Comparison of ENCODE assay signal across 17 cellular contexts in the genomic region with DNA sequence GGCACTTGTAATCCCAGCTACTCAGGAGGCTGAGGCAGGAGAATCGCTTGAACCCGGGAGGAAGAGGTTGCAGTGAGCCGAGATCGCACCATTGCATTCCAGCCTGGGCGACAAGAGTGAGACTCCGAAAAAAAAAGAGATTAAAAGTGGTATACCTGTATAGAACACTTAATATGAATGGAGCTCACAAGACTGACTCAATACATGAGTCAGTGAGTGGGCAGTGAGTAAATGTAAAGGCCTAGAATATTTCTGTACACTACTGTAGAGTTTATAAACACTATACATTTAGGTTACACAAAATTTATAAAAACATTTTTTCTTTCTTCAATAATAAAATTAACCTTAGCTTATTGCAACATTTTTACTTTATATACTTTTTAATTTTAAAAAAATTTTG.
DNase-seq lines count a peak whose midpoint lies in the region; ATAC-seq, FAIRE-seq and TF ChIP-seq lines count a peak whose summit lies in the region.
"Had no signal": no experiment of that assay in that cellular context is flagged by ENCODE, and none has a peak within 500 bp of the region (broad histone marks: within the 10 kb centered on the region; RNA-seq: fewer than 3 reads in every experiment).

No MANE protein-coding gene starts in this region.

- peak overlapping the region; percentile 70 for H3K27ac Mint-ChIP-seq in MCF 10A (ENCODE audit: low read depth, unreplicated experiment)
- no peak overlapping the region for H3K27ac Mint-ChIP-seq in stimulated activated effector memory CD8-positive, alpha-beta T cell treated with anti-CD3 and anti-CD28 coated beads, Interleukin-12 subunit alpha, Interleukin-12 subunit beta, amount 100 ng/mL, for 72 hours

- H2AFZ ChIP-seq in endothelial cell of umbilical vein (ENCODE audit: low read depth, low read length) = no peak overlapping the region

- H3K27me3 ChIP-seq in breast epithelium (no peaks in the 10 kb centered on the region), RWPE2 (ENCODE audit: insufficient read depth, poor library complexity, severe bottlenecking) (no peaks in the 10 kb centered on the region), endothelial cell of umbilical vein (ENCODE audit: control insufficient read depth in 2 of 2, insufficient read depth in 2 of 2, low read length in 2 of 2) (no peaks in the 10 kb centered on the region), sigmoid colon (no peaks in the 10 kb centered on the region)
- H3K27me3 ChIP-seq: MG63, SJCRH30 had no signal

- no peak overlapping the region for H3K9ac ChIP-seq in endothelial cell of umbilical vein (replicated peaks; ENCODE audit: extremely low read depth, insufficient read depth, low read length)
- H3K9ac ChIP-seq: KMS-11 had no signal

- H3K27ac ChIP-seq in breast epithelium = no peak overlapping the region
- H3K27ac ChIP-seq in RWPE2 (ENCODE audit: poor library complexity, severe bottlenecking) = no peak overlapping the region
- H3K27ac ChIP-seq in endothelial cell of umbilical vein (ENCODE audit: insufficient read depth, low read depth, low read length) = no peak overlapping the region
- no peak overlapping the region for H3K27ac ChIP-seq in sigmoid colon
- no peak overlapping the region for H3K27ac ChIP-seq in caudate nucleus (ENCODE audit: low read depth, low read length)
- H3K27ac ChIP-seq: C4-2B, KMS-11, SJCRH30 had no signal

- H3K36me3 Mint-ChIP-seq in MCF 10A (ENCODE audit: insufficient read depth, unreplicated experiment) = peaks cover 5% of the 10 kb centered on the region
- H3K36me3 Mint-ChIP-seq in stimulated activated effector memory CD8-positive, alpha-beta T cell treated with anti-CD3 and anti-CD28 coated beads, Interleukin-12 subunit alpha, Interleukin-12 subunit beta, amount 100 ng/mL, for 72 hours = peaks cover 21% of the 10 kb centered on the region

- no peaks in the 10 kb centered on the region for H3K27me3 Mint-ChIP-seq in MCF 10A (ENCODE audit: insufficient read depth, unreplicated experiment)

- peak; percentile 56 for DNase-seq in MCF 10A (ENCODE audit: unreplicated experiment)
- DNase-seq in breast epithelium (ENCODE audit: low spot score in 2 of 2) = no peak
- no peak for DNase-seq in RWPE2 (ENCODE audit: low spot score)
- no peak for DNase-seq in endothelial cell of umbilical vein (ENCODE audit: low read depth, low spot score)
- no peak for DNase-seq in stimulated activated effector memory CD8-positive, alpha-beta T cell treated with anti-CD3 and anti-CD28 coated beads, Interleukin-12 subunit alpha, Interleukin-12 subunit beta, amount 100 ng/mL, for 72 hours (ENCODE audit: low spot score in 2 of 2)
- DNase-seq in sigmoid colon = no peak
- DNase-seq in caudate nucleus (lab: John Stamatoyannopoulos, UW) = no peak
- DNase-seq in T-helper 9 cell = no peak
- DNase-seq: COR-L47, MG63, NCI-H1092 treated with DMSO at 0.1 percent for 48 hours, NCI-H1694 treated with DMSO at 0.1 percent for 48 hours, NCI-H510A, NCI-H82, SJCRH30 had no signal

- BruUV-seq in MCF 10A (replicated peaks; lab: Mats Ljungman, UMichigan) (no TSS peak), endothelial cell of umbilical vein (replicated peaks; lab: Mats Ljungman, UMichigan) (no TSS peak)

- no peaks in the 10 kb centered on the region for H3K4me1 ChIP-seq in breast epithelium
- peaks cover 6% of the 10 kb centered on the region for H3K4me1 ChIP-seq in RWPE2 (ENCODE audit: insufficient read depth, poor library complexity, severe bottlenecking)
- no peaks in the 10 kb centered on the region for H3K4me1 ChIP-seq in endothelial cell of umbilical vein (ENCODE audit: control insufficient read depth, extremely low read depth, insufficient read depth, low read length)
- no peaks in the 10 kb centered on the region for H3K4me1 ChIP-seq in sigmoid colon
- H3K4me1 ChIP-seq: SJCRH30 had no signal

- TF ChIP-seq POLR2A in breast epithelium (IDR thresholded peaks at IDR 0.05) (no peak), endothelial cell of umbilical vein (IDR thresholded peaks at IDR 0.05; ENCODE audit: low read depth, low read length) (no peak), sigmoid colon (IDR thresholded peaks at IDR 0.05) (no peak)

- ATAC-seq in RWPE2 (ENCODE audit: low read depth) = peak; percentile 98
- ATAC-seq in stimulated activated effector memory CD8-positive, alpha-beta T cell treated with anti-CD3 and anti-CD28 coated beads, Interleukin-12 subunit alpha, Interleukin-12 subunit beta, amount 100 ng/mL, for 72 hours = peak; percentile 54

- CTCF ChIA-PET in MCF 10A (lab: Yijun Ruan, JAX) = interaction anchor here (0.7 kb wide), 1 partner anchor 8 kb away, joined by 5 read pairs; no protein-coding TSS in a partner anchor
- CTCF ChIA-PET in endothelial cell of umbilical vein (lab: Charles Lee) = no interaction called here

- H3K4me3 Mint-ChIP-seq in MCF 10A (ENCODE audit: unreplicated experiment) = no peak overlapping the region
- no peak overlapping the region for H3K4me3 Mint-ChIP-seq in stimulated activated effector memory CD8-positive, alpha-beta T cell treated with anti-CD3 and anti-CD28 coated beads, Interleukin-12 subunit alpha, Interleukin-12 subunit beta, amount 100 ng/mL, for 72 hours

- H3K9me3 Mint-ChIP-seq in MCF 10A (ENCODE audit: unreplicated experiment) = no peaks in the 10 kb centered on the region
- H3K9me3 Mint-ChIP-seq in stimulated activated effector memory CD8-positive, alpha-beta T cell treated with anti-CD3 and anti-CD28 coated beads, Interleukin-12 subunit alpha, Interleukin-12 subunit beta, amount 100 ng/mL, for 72 hours = peaks cover 4% of the 10 kb centered on the region

- POLR2A ChIA-PET in MCF 10A (lab: Yijun Ruan, JAX) (interaction anchor here (0.7 kb wide), 1 partner anchor 15 kb away, joined by 4 read pairs; no protein-coding TSS in a partner anchor), endothelial cell of umbilical vein (lab: Charles Lee) (no interaction called here)

- no peaks in the 10 kb centered on the region for H4K20me1 ChIP-seq in endothelial cell of umbilical vein (replicated peaks; ENCODE audit: control insufficient read depth, extremely low read depth, insufficient read depth, low read length)

- 94 to 96% methylated on average over 6 of the region's 6 CpGs for WGBS in sigmoid colon, 2 donors

- TF ChIP-seq CTCF in MCF 10A (IDR thresholded peaks at IDR 0.05; ENCODE audit: unreplicated experiment) = no peak
- no peak for TF ChIP-seq CTCF in breast epithelium (IDR thresholded peaks at IDR 0.05)
- no peak for TF ChIP-seq CTCF in RWPE2 (IDR thresholded peaks at IDR 0.05; ENCODE audit: poor library complexity, severe bottlenecking)
- TF ChIP-seq CTCF in endothelial cell of umbilical vein (IDR thresholded peaks at IDR 0.05; ENCODE audit: extremely low read depth in 1 of 2, insufficient read depth in 1 of 2, low read depth in 1 of 2, low read length in 2 of 2) = no peak
- TF ChIP-seq CTCF in sigmoid colon (IDR thresholded peaks at IDR 0.05) = no peak

- no peak for FAIRE-seq in endothelial cell of umbilical vein (lab: Jason Lieb, UNC)

- H3K4me2 ChIP-seq in endothelial cell of umbilical vein (ENCODE audit: insufficient read depth, low read length) = no peak overlapping the region
- H3K4me2 ChIP-seq: KMS-11 had no signal

- no peaks in the 10 kb centered on the region for H3K4me1 Mint-ChIP-seq in MCF 10A (ENCODE audit: insufficient read depth, unreplicated experiment)
- no peaks in the 10 kb centered on the region for H3K4me1 Mint-ChIP-seq in stimulated activated effector memory CD8-positive, alpha-beta T cell treated with anti-CD3 and anti-CD28 coated beads, Interleukin-12 subunit alpha, Interleukin-12 subunit beta, amount 100 ng/mL, for 72 hours

- no peak for TF ChIP-seq EP300 in sigmoid colon (IDR thresholded peaks at IDR 0.05)

- dilution Hi-C loops in endothelial cell of umbilical vein (cut with MboI; ENCODE audit: extremely low pct_ligation_motif_present, low sequenced_read_pairs) = no loop called here

- no peaks in the 10 kb centered on the region for H3K9me1 ChIP-seq in endothelial cell of umbilical vein (replicated peaks; ENCODE audit: control insufficient read depth, extremely low read depth, insufficient read depth, low read length)

- H3K9me3 ChIP-seq in breast epithelium (peaks cover 0 to 5% of the 10 kb centered on the region in 2 donors), RWPE2 (ENCODE audit: severe bottlenecking) (no peaks in the 10 kb centered on the region), endothelial cell of umbilical vein (replicated peaks; ENCODE audit: control insufficient read depth, insufficient read depth, low read length) (no peaks in the 10 kb centered on the region), sigmoid colon (no peaks in the 10 kb centered on the region)
- H3K9me3 ChIP-seq: MG63 had no signal

- intact Hi-C loops in MCF 10A (cut with micrococcal nuclease) = no loop called here
- intact Hi-C loops in breast epithelium (cut with DNase I; ENCODE audit: low total_unique reads) = no loop called here
- intact Hi-C loops in endothelial cell of umbilical vein (cut with micrococcal nuclease) = no loop called here
- intact Hi-C loops in sigmoid colon (cut with DNase I) = no loop called here

- no peak overlapping the region for H3K4me3 ChIP-seq in breast epithelium
- no peak overlapping the region for H3K4me3 ChIP-seq in RWPE2 (ENCODE audit: severe bottlenecking)
- H3K4me3 ChIP-seq in endothelial cell of umbilical vein (replicated peaks in 1 of 3; ENCODE audit: insufficient read depth in 1 of 3, low read depth in 1 of 3, low read length in 3 of 3) = no peak overlapping the region
- H3K4me3 ChIP-seq in sigmoid colon = no peak overlapping the region
- H3K4me3 ChIP-seq: MG63, SJCRH30 had no signal

- H3K36me3 ChIP-seq in breast epithelium (no peaks in the 10 kb centered on the region), RWPE2 (ENCODE audit: low read depth) (no peaks in the 10 kb centered on the region), endothelial cell of umbilical vein (ENCODE audit: control insufficient read depth in 2 of 2, extremely low read depth in 1 of 2, insufficient read depth in 2 of 2, low read length in 2 of 2) (peaks cover 2% of the 10 kb centered on the region in 2 experiments), sigmoid colon (peaks cover 0 to 12% (median 7%) of the 10 kb centered on the region in 4 donors)
- H3K36me3 ChIP-seq: MG63, SJCRH30 had no signal

- no peaks in the 10 kb centered on the region for H3K79me2 ChIP-seq in endothelial cell of umbilical vein (ENCODE audit: control insufficient read depth, insufficient read depth, low read length)

TF ChIP-seq in endothelial cell of umbilical vein, 7 proteins besides CTCF, POLR2A, EP300 and RAD21:
- TF ChIP-seq FOS (IDR thresholded peaks at IDR 0.05; ENCODE audit: borderline replicate concordance, insufficient read depth, low read length) (peak; percentile 31), GATA2 (IDR thresholded peaks at IDR 0.05; ENCODE audit: insufficient read depth, insufficient read length, low read depth, low read length) (no peak)
